In genomic region chr19:48474084-48474592, GRCh38 we compare ENCODE assay signal across 16 cellular contexts.
"Had no signal": no experiment of that assay in that cellular context is flagged by ENCODE, and none has a peak within 500 bp of the region (broad histone marks: within the 10 kb centered on the region; RNA-seq: fewer than 3 reads in every experiment).

No MANE protein-coding gene starts in this region.

- H3K4me3 ChIP-seq: lower lobe of right lung, psoas muscle, sigmoid colon had no signal

- H3K27ac Mint-ChIP-seq: activated naive CD8-positive, alpha-beta T cell treated with anti-CD3 and anti-CD28 coated beads for 36 hours; stimulated activated naive CD8-positive, alpha-beta T cell treated with anti-CD3 and anti-CD28 coated beads, Interleukin-15, Interleukin-2, amounts not matched to agents 100 ng/mL and 50 ng/mL, for 24 hours had no signal

- H3K9me3 ChIP-seq: lower lobe of right lung, psoas muscle, sigmoid colon had no signal

- DNase-seq: activated CD4-positive, alpha-beta T cell treated with anti-CD3 and anti-CD28 coated beads, Interleukin-2, amount 50 U/mL, for 4 hours; activated gamma-delta T cell treated with Interleukin-2 at 50 U/mL for 16 hours; activated naive CD8-positive, alpha-beta T cell treated with anti-CD3 and anti-CD28 coated beads for 36 hours; activated T-cell treated with anti-CD3 and anti-CD28 coated beads, Interleukin-2, amount 50 U/mL, for 48 hours; brain microvascular endothelial cell; cerebellar nuclear complex; left cardiac atrium; lower lobe of right lung; midbrain; psoas muscle; sigmoid colon; stimulated activated CD4-positive, alpha-beta T cell treated with anti-CD3 and anti-CD28 coated beads, Interleukin-12 subunit alpha, Interleukin-12 subunit beta, amount 100 ng/mL, for 4 hours; stimulated activated CD4-positive, alpha-beta T cell treated with anti-CD3 and anti-CD28 coated beads, Interleukin-2, amount 100 ng/mL, for 48 hours; T-helper 17 cell had no signal

- H3K4me3 Mint-ChIP-seq: activated naive CD8-positive, alpha-beta T cell treated with anti-CD3 and anti-CD28 coated beads for 36 hours; stimulated activated naive CD8-positive, alpha-beta T cell treated with anti-CD3 and anti-CD28 coated beads, Interleukin-15, Interleukin-2, amounts not matched to agents 100 ng/mL and 50 ng/mL, for 24 hours; T-helper 17 cell had no signal

- ATAC-seq: esophagus mucosa, left cardiac atrium, lower lobe of right lung, psoas muscle, T-helper 17 cell had no signal

- H3K27ac ChIP-seq: brain microvascular endothelial cell, lower lobe of right lung, psoas muscle, sigmoid colon had no signal

- H3K9me3 Mint-ChIP-seq: activated naive CD8-positive, alpha-beta T cell treated with anti-CD3 and anti-CD28 coated beads for 36 hours; stimulated activated naive CD8-positive, alpha-beta T cell treated with anti-CD3 and anti-CD28 coated beads, Interleukin-15, Interleukin-2, amounts not matched to agents 100 ng/mL and 50 ng/mL, for 24 hours had no signal

- H3K27me3 Mint-ChIP-seq: activated naive CD8-positive, alpha-beta T cell treated with anti-CD3 and anti-CD28 coated beads for 36 hours; stimulated activated naive CD8-positive, alpha-beta T cell treated with anti-CD3 and anti-CD28 coated beads, Interleukin-15, Interleukin-2, amounts not matched to agents 100 ng/mL and 50 ng/mL, for 24 hours; T-helper 17 cell had no signal

- H3K27me3 ChIP-seq: brain microvascular endothelial cell, sigmoid colon had no signal
